ENCODE assay signal across 8 cellular contexts in the genomic region with DNA sequence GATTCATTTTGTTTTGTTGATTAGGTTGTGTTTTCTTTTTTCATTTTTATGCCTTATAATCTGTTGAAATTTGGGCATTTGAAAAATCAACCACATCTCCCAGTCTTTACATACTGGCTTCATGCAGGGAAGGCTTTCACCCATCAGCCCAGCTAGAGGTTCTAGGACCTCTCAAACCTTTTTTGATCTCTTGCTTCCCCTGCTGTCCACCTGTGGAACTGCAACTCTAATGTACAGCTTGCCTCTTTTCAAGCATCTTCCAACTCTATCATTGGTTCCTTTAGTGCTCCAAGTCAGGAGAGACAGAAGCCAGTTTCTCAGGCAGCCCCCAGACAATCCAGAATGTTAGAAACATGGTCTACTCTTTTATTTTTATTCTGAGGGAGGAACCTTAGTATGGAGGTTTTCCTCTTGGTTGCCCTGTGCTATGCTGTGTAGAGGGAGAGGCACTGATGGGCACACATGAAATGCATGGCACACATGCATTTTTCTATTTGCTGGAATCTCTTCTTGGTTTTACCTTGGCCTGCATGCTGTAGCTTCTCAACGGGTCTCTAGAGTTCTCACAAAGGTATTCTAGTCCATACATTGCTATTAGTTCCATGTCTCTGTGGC.
A peak's percentile ranks its signal among the peaks of the same experiment; 100 is the strongest.
DNase-seq lines count a peak whose midpoint lies in the region; ATAC-seq and TF ChIP-seq lines count a peak whose summit lies in the region.

No MANE protein-coding gene starts in this region.

- H3K9me3 ChIP-seq in MM.1S (replicated peaks; ENCODE audit: insufficient read depth, low read length), result no peaks in the 10 kb centered on the region
- H3K9me3 ChIP-seq in ascending aorta, result peaks cover 0 to 4% of the 10 kb centered on the region in 2 donors
- no peaks in the 10 kb centered on the region for H3K9me3 ChIP-seq in lower lobe of right lung

- H3K4me1 ChIP-seq in MM.1S (ENCODE audit: low read length) (no peaks in the 10 kb centered on the region), ascending aorta (no peaks in the 10 kb centered on the region), lower lobe of right lung (no peaks in the 10 kb centered on the region)

- DNase-seq in NCI-H1092 treated with DMSO at 0.1 percent for 48 hours (lab: John Stamatoyannopoulos, UW), result peak; percentile 15
- DNase-seq in NCI-H1092 (lab: John Stamatoyannopoulos, UW), result no peak
- peak; percentile 66 for DNase-seq in MM.1S
- DNase-seq in ascending aorta (ENCODE audit: low spot score in 2 of 2), result no peak
- DNase-seq in lower lobe of right lung, result no peak

- H3K4me2 ChIP-seq in MM.1S (ENCODE audit: low read depth, low read length), result no peak overlapping the region

- H3K9me2 ChIP-seq in MM.1S (replicated peaks; ENCODE audit: insufficient read depth, low read length), result no peaks in the 10 kb centered on the region

- H3K27me3 ChIP-seq in MM.1S (replicated peaks; ENCODE audit: insufficient read depth, low read length) (no peaks in the 10 kb centered on the region), ascending aorta (no peaks in the 10 kb centered on the region), lower lobe of right lung (ENCODE audit: low read depth) (no peaks in the 10 kb centered on the region)

- H2AFZ ChIP-seq in MM.1S (ENCODE audit: low read length), result no peak overlapping the region

- H3K9ac ChIP-seq in MM.1S (ENCODE audit: low read length), result no peak overlapping the region

- ATAC-seq in GM19395 (IDR thresholded peaks at IDR 0.05; ENCODE audit: unreplicated experiment) (peak; percentile 73), lower lobe of right lung (peak in 1 of 2 donors; percentile 55), HG03469 (IDR thresholded peaks at IDR 0.05; ENCODE audit: unreplicated experiment) (no peak), GM21619 (IDR thresholded peaks at IDR 0.05; ENCODE audit: unreplicated experiment) (no peak)

- H3K27ac ChIP-seq in MM.1S (ENCODE audit: low read length) (no peak overlapping the region), ascending aorta (no peak overlapping the region), lower lobe of right lung (no peak overlapping the region)

- H3K79me2 ChIP-seq in MM.1S (ENCODE audit: low read length), result no peaks in the 10 kb centered on the region

- no peaks in the 10 kb centered on the region for H4K20me1 ChIP-seq in MM.1S (ENCODE audit: insufficient read depth, low read length)

- H3K4me3 ChIP-seq in MM.1S (ENCODE audit: low read length), result no peak overlapping the region
- no peak overlapping the region for H3K4me3 ChIP-seq in ascending aorta
- H3K4me3 ChIP-seq in lower lobe of right lung, result no peak overlapping the region

- TF ChIP-seq CTCF in MM.1S (IDR thresholded peaks at IDR 0.05; ENCODE audit: low read length), result peak; percentile 98
- peak in 2 of 3 experiments; percentile 5 to 21 for TF ChIP-seq CTCF in ascending aorta (IDR thresholded peaks at IDR 0.05)
- TF ChIP-seq CTCF in lower lobe of right lung (IDR thresholded peaks at IDR 0.05), result peak; percentile 75

- intact Hi-C loops in ascending aorta (cut with DNase I), result no loop called here
- intact Hi-C loops in lower lobe of right lung (cut with DNase I), result no loop called here

- H3F3A ChIP-seq in MM.1S (ENCODE audit: insufficient read depth, low read length), result no peaks in the 10 kb centered on the region

- H3K36me3 ChIP-seq in MM.1S (replicated peaks; ENCODE audit: insufficient read depth, low read length) (no peaks in the 10 kb centered on the region), ascending aorta (no peaks in the 10 kb centered on the region), lower lobe of right lung (no peaks in the 10 kb centered on the region)

Comparison
In these comparisons a context has a peak if more than half of its experiments do, and no peak if none do; other contexts are left out.
1. DNase-seq: peak in NCI-H1092 treated with DMSO at 0.1 percent for 48 hours (single experiment) and MM.1S (single experiment); none in NCI-H1092 (single experiment), ascending aorta (0 of 2) and lower lobe of right lung (single experiment).
2. CTCF ChIP-seq: peak in every context shown above with its lines; median percentile 98 in MM.1S; 75 in lower lobe of right lung; 13 in ascending aorta.